8 cellular contexts compared by ENCODE assay signal in genomic region chr9:131676431-131676972, GRCh38.
DNase-seq lines count a peak whose midpoint lies in the region; ATAC-seq and TF ChIP-seq lines count a peak whose summit lies in the region.

No MANE protein-coding gene starts in this region.

- peaks cover 94 to 100% (median 97%) of the 10 kb centered on the region in 10 experiments for H3K4me1 ChIP-seq in BLaER1 treated with 17β-estradiol and CSF1 and Interleukin-3, amounts not matched to agents 10 nM and 100 nM
- H3K4me1 ChIP-seq in mesendoderm (ENCODE audit: control insufficient read depth, low read depth, low read length) (peaks cover 33% of the 10 kb centered on the region), neural progenitor cell (peaks cover 58% of the 10 kb centered on the region)

- H2AK5ac ChIP-seq in mesendoderm (ENCODE audit: low read length): no peak overlapping the region

- peak overlapping the region in 9 of 10 experiments; percentile 1 to 62 (median 50); a peak in 14 of 20 replicates for H3K4me3 ChIP-seq in BLaER1 treated with 17β-estradiol and CSF1 and Interleukin-3, amounts not matched to agents 10 nM and 100 nM
- H3K4me3 ChIP-seq in mesendoderm (ENCODE audit: low read length): no peak overlapping the region
- H3K4me3 ChIP-seq in neural progenitor cell: no peak overlapping the region

- peak overlapping the region; percentile 64 to 86 (median 78) for H3K9ac ChIP-seq in BLaER1 treated with 17β-estradiol and CSF1 and Interleukin-3, amounts not matched to agents 10 nM and 100 nM
- no peak overlapping the region for H3K9ac ChIP-seq in mesendoderm (ENCODE audit: low read length)
- no peak overlapping the region for H3K9ac ChIP-seq in neural progenitor cell

- no peaks in the 10 kb centered on the region for H3K36me3 Mint-ChIP-seq in activated naive CD8-positive, alpha-beta T cell
- H3K36me3 Mint-ChIP-seq in neural progenitor cell: peaks cover 6% of the 10 kb centered on the region

- H3K27ac Mint-ChIP-seq in activated naive CD8-positive, alpha-beta T cell: peak overlapping the region; percentile 91
- no peak overlapping the region for H3K27ac Mint-ChIP-seq in neural progenitor cell

- peaks cover 24% of the 10 kb centered on the region for H3F3A ChIP-seq in neural progenitor cell (ENCODE audit: low read depth)

- peak overlapping the region; percentile 89 to 98 (median 95) for H3K4me2 ChIP-seq in BLaER1 treated with 17β-estradiol and CSF1 and Interleukin-3, amounts not matched to agents 10 nM and 100 nM
- H3K4me2 ChIP-seq in mesendoderm (ENCODE audit: low read length) (no peak overlapping the region), neural progenitor cell (no peak overlapping the region)

- H2BK15ac ChIP-seq in mesendoderm (replicated peaks; ENCODE audit: low read depth): no peak overlapping the region

- in situ Hi-C loops in GM13977 (cut with MboI; ENCODE audit: low pct_unique_long_range_greater_than_20kb, low sequenced_read_pairs, unreplicated experiment): no loop called here

- no peak overlapping the region for H2BK5ac ChIP-seq in mesendoderm (ENCODE audit: low read length)

- H3K4ac ChIP-seq in mesendoderm (ENCODE audit: low read depth, low read length): peak overlapping the region; percentile 48

- H3K36me3 ChIP-seq in BLaER1 treated with 17β-estradiol and CSF1 and Interleukin-3, amounts not matched to agents 10 nM and 100 nM: peaks cover 0 to 13% (median 6%) of the 10 kb centered on the region in 11 experiments; a peak in 9 of 22 replicates
- no peaks in the 10 kb centered on the region for H3K36me3 ChIP-seq in mesendoderm (ENCODE audit: control insufficient read depth, insufficient read depth, low read length)
- no peaks in the 10 kb centered on the region for H3K36me3 ChIP-seq in neural progenitor cell

- peaks cover 19% of the 10 kb centered on the region for H3K79me1 ChIP-seq in mesendoderm (ENCODE audit: low read length)

- H2AFZ ChIP-seq in neural progenitor cell (replicated peaks): no peak overlapping the region

- peak overlapping the region; percentile 78 to 93 (median 87) for H3K27ac ChIP-seq in BLaER1 treated with 17β-estradiol and CSF1 and Interleukin-3, amounts not matched to agents 10 nM and 100 nM
- no peak overlapping the region for H3K27ac ChIP-seq in mesendoderm (ENCODE audit: low read depth, low read length)
- H3K27ac ChIP-seq in neural progenitor cell: no peak overlapping the region

- no peak overlapping the region for H2BK120ac ChIP-seq in mesendoderm (ENCODE audit: low read depth, low read length)

- no peak for TF ChIP-seq CTCF in neural progenitor cell (IDR thresholded peaks at IDR 0.05)
- no peak for TF ChIP-seq CTCF in GM13977 (IDR thresholded peaks at IDR 0.05; ENCODE audit: extremely low read depth, insufficient read depth, missing control alignments)

- no peak overlapping the region for H3K23ac ChIP-seq in mesendoderm (ENCODE audit: low read length)

- H3K27me3 Mint-ChIP-seq in activated naive CD8-positive, alpha-beta T cell: no peaks in the 10 kb centered on the region
- H3K27me3 Mint-ChIP-seq in neural progenitor cell (ENCODE audit: insufficient read depth, low read depth): peaks cover 4% of the 10 kb centered on the region

- no peak overlapping the region for H4K8ac ChIP-seq in mesendoderm (ENCODE audit: low read depth, low read length)

- peaks cover 84% of the 10 kb centered on the region for H3K4me1 Mint-ChIP-seq in activated naive CD8-positive, alpha-beta T cell (ENCODE audit: low read depth)
- peaks cover 81% of the 10 kb centered on the region for H3K4me1 Mint-ChIP-seq in neural progenitor cell

- H3K9me3 Mint-ChIP-seq in activated naive CD8-positive, alpha-beta T cell (ENCODE audit: low read depth): no peaks in the 10 kb centered on the region
- H3K9me3 Mint-ChIP-seq in neural progenitor cell: peaks cover 8% of the 10 kb centered on the region

- no peak for DNase-seq in mesendoderm
- no peak for DNase-seq in cortex of kidney (lab: John Stamatoyannopoulos, UW)
- no peak for DNase-seq in SHP77 treated with DMSO at 0.1 percent for 48 hours (lab: John Stamatoyannopoulos, UW)
- no peak for DNase-seq in neural progenitor cell (ENCODE audit: low spot score)
- DNase-seq in GM13977 (ENCODE audit: low spot score): no peak

- no peak overlapping the region for H4K5ac ChIP-seq in mesendoderm (ENCODE audit: low read length)

- peak overlapping the region; percentile 80 for H3K4me3 Mint-ChIP-seq in activated naive CD8-positive, alpha-beta T cell
- H3K4me3 Mint-ChIP-seq in neural progenitor cell: no peak overlapping the region

- no peaks in the 10 kb centered on the region for H3K27me3 ChIP-seq in BLaER1 treated with 17β-estradiol and CSF1 and Interleukin-3, amounts not matched to agents 10 nM and 100 nM
- no peaks in the 10 kb centered on the region for H3K27me3 ChIP-seq in mesendoderm (ENCODE audit: insufficient read depth, low read length, poor library complexity)
- no peaks in the 10 kb centered on the region for H3K27me3 ChIP-seq in neural progenitor cell

- peak; percentile 37 for ATAC-seq in HG03159 (IDR thresholded peaks at IDR 0.05; ENCODE audit: unreplicated experiment)

- peak overlapping the region; percentile 4 for H3K56ac ChIP-seq in mesendoderm (ENCODE audit: low read length)

- H3K18ac ChIP-seq in mesendoderm (ENCODE audit: low read length): no peak overlapping the region

- peaks cover 7 to 88% (median 41%) of the 10 kb centered on the region in 11 experiments; a peak in 16 of 22 replicates for H4K20me1 ChIP-seq in BLaER1 treated with 17β-estradiol and CSF1 and Interleukin-3, amounts not matched to agents 10 nM and 100 nM
- peaks cover 27% of the 10 kb centered on the region for H4K20me1 ChIP-seq in neural progenitor cell (ENCODE audit: low read depth)

- H3K9me3 ChIP-seq in BLaER1 treated with 17β-estradiol and CSF1 and Interleukin-3, amounts not matched to agents 10 nM and 100 nM (replicated peaks in 1 of 11): peaks cover 0 to 13% (median 8%) of the 10 kb centered on the region in 11 experiments; a peak in 16 of 22 replicates
- H3K9me3 ChIP-seq in neural progenitor cell (ENCODE audit: low read depth): no peaks in the 10 kb centered on the region

- H3K79me2 ChIP-seq in mesendoderm (ENCODE audit: control insufficient read depth, insufficient read depth, low read length) (peaks cover 24% of the 10 kb centered on the region), neural progenitor cell (ENCODE audit: low read depth) (peaks cover 3% of the 10 kb centered on the region)

- WGBS in mesendoderm (ENCODE audit: extremely low coverage, insufficient coverage, low lambda C conversion rate): no CpG with 5 or more reads among the region's 6 CpGs

Comparison
In these comparisons a context has a peak if more than half of its experiments do, and no peak if none do; other contexts are left out.
1. H3K27ac ChIP-seq: peak in BLaER1 treated with 17β-estradiol and CSF1 and Interleukin-3, amounts not matched to agents 10 nM and 100 nM (11 of 11); none in mesendoderm (single experiment) and neural progenitor cell (single experiment).
2. H3K4me2 ChIP-seq: peak in BLaER1 treated with 17β-estradiol and CSF1 and Interleukin-3, amounts not matched to agents 10 nM and 100 nM (11 of 11); none in mesendoderm (single experiment) and neural progenitor cell (single experiment).
3. H3K4me3 ChIP-seq: peak in BLaER1 treated with 17β-estradiol and CSF1 and Interleukin-3, amounts not matched to agents 10 nM and 100 nM (9 of 10); none in mesendoderm (single experiment) and neural progenitor cell (single experiment).
4. H3K9ac ChIP-seq: peak in BLaER1 treated with 17β-estradiol and CSF1 and Interleukin-3, amounts not matched to agents 10 nM and 100 nM (11 of 11); none in mesendoderm (single experiment) and neural progenitor cell (single experiment).